31 cellular contexts compared by ENCODE assay signal in the genomic region with DNA sequence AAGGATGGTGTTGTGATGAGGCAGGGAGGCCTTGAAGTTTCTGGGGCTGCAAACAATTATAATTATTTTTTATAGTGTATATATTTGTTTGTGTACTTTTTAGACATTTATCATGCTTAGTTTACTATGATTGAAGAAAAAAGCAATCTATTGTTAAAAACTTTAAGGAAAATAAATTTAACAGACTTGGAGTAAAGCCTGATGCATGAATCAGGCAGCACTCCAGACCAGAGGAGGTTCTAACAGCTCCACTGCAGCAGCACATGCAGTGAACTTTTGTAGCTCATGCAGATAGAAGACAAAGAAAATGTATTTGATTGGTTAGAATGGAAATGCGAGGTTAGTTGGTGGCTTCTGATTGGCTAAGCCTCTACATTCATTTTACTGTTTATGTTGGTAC. TPM values are rescaled to one million over a fixed set of nuclear protein-coding genes. Genes with fewer than 3 reads are reported as not detected.
"Had no signal": no experiment of that assay in that cellular context is flagged by ENCODE, and none has a peak within 500 bp of the region (broad histone marks: within the 10 kb centered on the region; RNA-seq: fewer than 3 reads in every experiment).

No MANE protein-coding gene starts in this region.

- DNase-seq: activated B cell treated with CpG ODN at 0.5 μM for 24 hours; activated CD4-positive, alpha-beta memory T cell treated with anti-CD3 and anti-CD28 coated beads, Interleukin-2, amount 10 ng/mL, durations not matched to agents 7 days and 5 days; activated CD4-positive, alpha-beta T cell treated with anti-CD3 and anti-CD28 coated beads for 4 hours; activated CD4-positive, alpha-beta T cell treated with anti-CD3 and anti-CD28 coated beads, Interleukin-2, amount 10 ng/mL, durations not matched to agents 7 days and 5 days; activated CD4-positive, alpha-beta T cell treated with anti-CD3 and anti-CD28 coated beads, Interleukin-2, amount 50 U/mL, for 48 hours; activated CD4-positive, CD25-positive, alpha-beta regulatory T cell treated with anti-CD3 and anti-CD28 coated beads, Interleukin-2, amount 50 U/mL, for 72 hours; activated CD8-positive, alpha-beta memory T cell treated with anti-CD3 and anti-CD28 coated beads for 24 hours; activated CD8-positive, alpha-beta memory T cell treated with anti-CD3 and anti-CD28 coated beads, Interleukin-2, amount 10 ng/mL, durations not matched to agents 7 days and 5 days; activated CD8-positive, alpha-beta memory T cell treated with anti-CD3 and anti-CD28 coated beads, Interleukin-2, amount 50 U/mL, for 48 hours; activated CD8-positive, alpha-beta T cell treated with anti-CD3 and anti-CD28 coated beads, Interleukin-2, amount 10 ng/mL, durations not matched to agents 7 days and 5 days; activated effector memory CD4-positive, alpha-beta T cell treated with Interleukin-2 at 50 U/mL for 16 hours; activated gamma-delta T cell; activated naive CD4-positive, alpha-beta T cell treated with anti-CD3 and anti-CD28 coated beads, Interleukin-2, amount 50 U/mL, for 16 hours; activated naive CD4-positive, alpha-beta T cell treated with Interleukin-2 at 50 U/mL for 16 hours; activated naive CD8-positive, alpha-beta T cell treated with anti-CD3 and anti-CD28 coated beads for 36 hours; activated T-cell treated with anti-CD3 and anti-CD28 coated beads, Interleukin-2, amount 50 U/mL, for 24 hours; activated T-cell treated with anti-CD3 and anti-CD28 coated beads, Interleukin-2, amount 50 U/mL, for 48 hours; adrenal gland; amniotic stem cell; aorta; body of pancreas; brain microvascular endothelial cell; central memory CD4-positive, alpha-beta T cell; T-helper 2 cell; T-helper 9 cell had no signal

- H3K27ac Mint-ChIP-seq: activated B cell treated with CpG ODN at 0.5 μM for 24 hours; activated CD4-positive, alpha-beta memory T cell treated with anti-CD3 and anti-CD28 coated beads, Interleukin-2, amount 10 ng/mL, durations not matched to agents 7 days and 5 days; activated CD4-positive, alpha-beta T cell treated with anti-CD3 and anti-CD28 coated beads, Interleukin-2, amount 10 ng/mL, durations not matched to agents 7 days and 5 days; activated CD8-positive, alpha-beta memory T cell treated with anti-CD3 and anti-CD28 coated beads, Interleukin-2, amount 10 ng/mL, durations not matched to agents 7 days and 5 days; activated CD8-positive, alpha-beta T cell treated with anti-CD3 and anti-CD28 coated beads, Interleukin-2, amount 10 ng/mL, durations not matched to agents 7 days and 5 days; activated naive CD4-positive, alpha-beta T cell treated with anti-CD3 and anti-CD28 coated beads, Interleukin-2, amount 50 U/mL, for 72 hours; activated naive CD8-positive, alpha-beta T cell treated with anti-CD3 and anti-CD28 coated beads for 36 hours; activated T-cell treated with anti-CD3 and anti-CD28 coated beads, Interleukin-2, amount 50 U/mL, for 24 hours; activated T-helper 2 cell treated with anti-CD3 and anti-CD28 coated beads, Interferon-gamma antibody, Interleukin-2, Interleukin-4, amounts not matched to agents 10 μg/mL and 5 μg/mL and 100 μg/mL, durations not matched to agents 14 hours and 24 hours and 36 hours; T-helper 2 cell treated with Interferon-gamma antibody and Interleukin-4, amounts not matched to agents 5 μg/mL and 100 μg/mL, for 36 hours had no signal

- H3K4me1 ChIP-seq: adrenal gland, body of pancreas, breast epithelium had no signal

- H3K9me3 ChIP-seq: adrenal gland, body of pancreas, breast epithelium had no signal

- H3K27me3 ChIP-seq: adrenal gland, body of pancreas, brain microvascular endothelial cell, breast epithelium had no signal

- ATAC-seq: activated CD8-positive, alpha-beta memory T cell treated with anti-CD3 and anti-CD28 coated beads, Interleukin-2, amount 10 ng/mL, durations not matched to agents 7 days and 5 days; activated CD8-positive, alpha-beta T cell treated with anti-CD3 and anti-CD28 coated beads, Interleukin-2, amount 10 ng/mL, durations not matched to agents 7 days and 5 days; activated naive CD4-positive, alpha-beta T cell treated with anti-CD3 and anti-CD28 coated beads, Interleukin-2, amount 50 U/mL, for 72 hours; body of pancreas had no signal

- H3K4me3 ChIP-seq: adrenal gland, body of pancreas, breast epithelium had no signal

- H3K27ac ChIP-seq: adrenal gland, body of pancreas, brain microvascular endothelial cell, breast epithelium, VCaP had no signal

- H3K27me3 Mint-ChIP-seq: activated B cell treated with CpG ODN at 0.5 μM for 24 hours had no signal

- H3K9me3 Mint-ChIP-seq: activated CD4-positive, alpha-beta memory T cell treated with anti-CD3 and anti-CD28 coated beads, Interleukin-2, amount 10 ng/mL, durations not matched to agents 7 days and 5 days; activated CD4-positive, alpha-beta T cell treated with anti-CD3 and anti-CD28 coated beads, Interleukin-2, amount 10 ng/mL, durations not matched to agents 7 days and 5 days; activated naive CD4-positive, alpha-beta T cell treated with anti-CD3 and anti-CD28 coated beads, Interleukin-2, amount 50 U/mL, for 72 hours; activated T-cell treated with anti-CD3 and anti-CD28 coated beads, Interleukin-2, amount 50 U/mL, for 24 hours; activated T-helper 2 cell treated with anti-CD3 and anti-CD28 coated beads, Interferon-gamma antibody, Interleukin-2, Interleukin-4, amounts not matched to agents 10 μg/mL and 5 μg/mL and 100 μg/mL, durations not matched to agents 14 hours and 24 hours and 36 hours; T-helper 2 cell treated with Interferon-gamma antibody and Interleukin-4, amounts not matched to agents 5 μg/mL and 100 μg/mL, for 36 hours had no signal

- H3K4me1 Mint-ChIP-seq: activated CD4-positive, alpha-beta memory T cell treated with anti-CD3 and anti-CD28 coated beads, Interleukin-2, amount 10 ng/mL, durations not matched to agents 7 days and 5 days; activated CD4-positive, alpha-beta T cell treated with anti-CD3 and anti-CD28 coated beads, Interleukin-2, amount 10 ng/mL, durations not matched to agents 7 days and 5 days; activated CD8-positive, alpha-beta memory T cell treated with anti-CD3 and anti-CD28 coated beads, Interleukin-2, amount 10 ng/mL, durations not matched to agents 7 days and 5 days; activated naive CD8-positive, alpha-beta T cell treated with anti-CD3 and anti-CD28 coated beads for 36 hours had no signal

- H3K36me3 ChIP-seq: adrenal gland, brain microvascular endothelial cell, breast epithelium had no signal

- H3K36me3 Mint-ChIP-seq: activated CD8-positive, alpha-beta memory T cell treated with anti-CD3 and anti-CD28 coated beads, Interleukin-2, amount 10 ng/mL, durations not matched to agents 7 days and 5 days; activated naive CD4-positive, alpha-beta T cell treated with anti-CD3 and anti-CD28 coated beads, Interleukin-2, amount 50 U/mL, for 72 hours; activated naive CD8-positive, alpha-beta T cell treated with anti-CD3 and anti-CD28 coated beads for 36 hours had no signal

- H3K4me3 Mint-ChIP-seq: activated CD4-positive, alpha-beta memory T cell treated with anti-CD3 and anti-CD28 coated beads, Interleukin-2, amount 10 ng/mL, durations not matched to agents 7 days and 5 days; activated CD4-positive, alpha-beta T cell treated with anti-CD3 and anti-CD28 coated beads, Interleukin-2, amount 10 ng/mL, durations not matched to agents 7 days and 5 days; activated CD8-positive, alpha-beta memory T cell treated with anti-CD3 and anti-CD28 coated beads, Interleukin-2, amount 10 ng/mL, durations not matched to agents 7 days and 5 days; activated CD8-positive, alpha-beta T cell treated with anti-CD3 and anti-CD28 coated beads, Interleukin-2, amount 10 ng/mL, durations not matched to agents 7 days and 5 days; activated naive CD8-positive, alpha-beta T cell treated with anti-CD3 and anti-CD28 coated beads for 36 hours; activated T-cell treated with anti-CD3 and anti-CD28 coated beads, Interleukin-2, amount 50 U/mL, for 24 hours; T-helper 2 cell treated with Interferon-gamma antibody and Interleukin-4, amounts not matched to agents 5 μg/mL and 100 μg/mL, for 36 hours had no signal

RNA-seq across cellular contexts. Expression of a gene that starts 36.8 kb away (rescaled TPM):
- total RNA-seq: body of pancreas, cardiac septum had no signal
